In the genomic region with DNA sequence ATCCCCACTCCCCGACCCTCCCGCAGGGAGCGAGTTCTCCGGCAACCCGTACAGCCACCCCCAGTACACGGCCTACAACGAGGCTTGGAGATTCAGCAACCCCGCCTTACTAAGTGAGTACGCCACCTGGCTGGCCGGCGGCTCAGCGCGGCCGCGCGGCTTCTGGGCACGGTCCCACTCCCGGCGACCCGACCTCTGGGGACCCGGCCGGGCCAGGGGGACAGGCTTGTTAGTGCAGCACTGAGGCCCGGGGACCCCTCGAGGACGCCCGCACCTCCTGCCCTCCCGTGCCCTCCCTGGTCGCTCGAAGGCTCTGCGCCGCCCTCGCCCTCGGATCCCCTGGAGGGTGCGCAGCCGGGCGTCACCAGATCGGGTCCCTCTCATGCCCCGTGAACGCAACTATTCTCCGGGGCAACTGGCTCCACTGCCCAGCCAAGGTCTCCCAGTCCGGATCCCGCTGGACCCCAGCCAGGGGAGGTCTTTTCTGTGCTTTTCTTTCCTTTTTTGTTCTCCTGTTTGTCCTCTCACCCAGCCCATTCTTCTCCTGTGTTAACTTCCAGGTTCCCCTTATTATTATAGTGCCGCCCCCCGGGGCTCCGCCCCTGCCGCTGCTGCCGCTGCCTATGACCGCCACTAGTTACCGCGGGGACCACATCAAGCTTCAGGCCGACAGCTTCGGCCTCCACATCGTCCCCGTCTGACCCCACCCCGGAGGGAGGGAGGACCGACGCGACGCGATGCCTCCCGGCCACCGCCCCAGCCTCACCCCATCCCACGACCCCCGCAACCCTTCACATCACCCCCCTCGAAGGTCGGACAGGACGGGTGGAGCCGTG, we compare ENCODE assay signal across 8 cellular contexts.
DNase-seq lines count a peak whose midpoint lies in the region; ATAC-seq and TF ChIP-seq lines count a peak whose summit lies in the region.

No MANE protein-coding gene starts in this region.

- peaks cover 0 to 36% (median 34%) of the 10 kb centered on the region in 4 donors for H3K4me1 ChIP-seq in sigmoid colon
- H3K4me1 ChIP-seq in uterus: peaks cover 0 to 28% of the 10 kb centered on the region in 2 donors

- H3K4me3 Mint-ChIP-seq in Calu3 (ENCODE audit: low read depth, unreplicated experiment): peak overlapping the region; percentile 71

- ATAC-seq in left cardiac atrium: peak; percentile 18 to 41

- H3K27ac Mint-ChIP-seq in Calu3 (ENCODE audit: unreplicated experiment): no peak overlapping the region

- intact Hi-C loops in Calu3 (cut with micrococcal nuclease; ENCODE audit: unreplicated experiment): no loop called here
- intact Hi-C loops in left cardiac atrium (cut with DNase I): no loop called here
- intact Hi-C loops in sigmoid colon (cut with DNase I): no loop called here
- intact Hi-C loops in uterus (cut with DNase I; ENCODE audit: low total_unique reads): no loop called here

- TF ChIP-seq EP300 in sigmoid colon (IDR thresholded peaks at IDR 0.05): no peak

- TF ChIP-seq POLR2A in sigmoid colon (IDR thresholded peaks at IDR 0.05): no peak
- no peak for TF ChIP-seq POLR2A in uterus (IDR thresholded peaks at IDR 0.05)

- no TSS peak for BruUV-seq in Calu3 (replicated peaks; lab: Mats Ljungman, UMichigan)

- no peaks in the 10 kb centered on the region for H3K9me3 Mint-ChIP-seq in Calu3 (ENCODE audit: low read depth, unreplicated experiment)

- peak overlapping the region; percentile 40 for H3K4me3 ChIP-seq in LNCaP clone FGC (ENCODE audit: low read depth, low read length)
- peak overlapping the region in 3 of 4 donors; percentile 22 to 40 (median 38) for H3K4me3 ChIP-seq in sigmoid colon
- peak overlapping the region in 1 of 2 donors; percentile 34 for H3K4me3 ChIP-seq in uterus

- WGBS in sigmoid colon, 2 donors: 1% methylated on average over 68 of the region's 68 CpGs

- H3K27me3 ChIP-seq in sigmoid colon (peaks cover 60 to 100% (median 77%) of the 10 kb centered on the region in 3 donors), uterus (peaks cover 31 to 50% of the 10 kb centered on the region in 2 donors)

- no peaks in the 10 kb centered on the region for H3K36me3 ChIP-seq in sigmoid colon
- no peaks in the 10 kb centered on the region for H3K36me3 ChIP-seq in uterus

- H3K27ac ChIP-seq in sigmoid colon (no peak overlapping the region), uterus (no peak overlapping the region)

- CTCF ChIA-PET in Calu3 (lab: Charles Lee): no interaction called here

- DNase-seq in Calu3 (peak; percentile 37), LNCaP clone FGC (ENCODE audit: low read depth) (no peak), left cardiac atrium (no peak), sigmoid colon (peak; percentile 63), C1 segment of cervical spinal cord (lab: John Stamatoyannopoulos, UW) (no peak), uterus (no peak), midbrain (lab: John Stamatoyannopoulos, UW) (no peak)
- peak; percentile 51 for DNase-seq in activated T-cell treated with anti-CD3 and anti-CD28 coated beads, Interleukin-2, amount 50 U/mL, for 1 hour

- peaks cover 41% of the 10 kb centered on the region for H3K27me3 Mint-ChIP-seq in Calu3 (ENCODE audit: unreplicated experiment)

- H3K9me3 ChIP-seq in sigmoid colon (no peaks in the 10 kb centered on the region), uterus (no peaks in the 10 kb centered on the region)

- TF ChIP-seq CTCF in Calu3 (IDR thresholded peaks at IDR 0.05; ENCODE audit: unreplicated experiment) (no peak), LNCaP clone FGC (IDR thresholded peaks at IDR 0.05; ENCODE audit: control insufficient read depth, extremely low read depth, insufficient read depth) (peak; percentile 48), sigmoid colon (IDR thresholded peaks at IDR 0.05) (no peak), uterus (IDR thresholded peaks at IDR 0.05) (no peak)

- H3K4me1 Mint-ChIP-seq in Calu3 (ENCODE audit: low read depth, unreplicated experiment): peaks cover 15% of the 10 kb centered on the region

- peaks cover 8% of the 10 kb centered on the region for H3K36me3 Mint-ChIP-seq in Calu3 (ENCODE audit: insufficient read depth, unreplicated experiment)

Comparison
In these comparisons a context has a peak if more than half of its experiments do, and no peak if none do; other contexts are left out.
1. DNase-seq: peak in Calu3 (single experiment), activated T-cell treated with anti-CD3 and anti-CD28 coated beads, Interleukin-2, amount 50 U/mL, for 1 hour (single experiment) and sigmoid colon (single experiment); none in LNCaP clone FGC (single experiment), left cardiac atrium (single experiment), C1 segment of cervical spinal cord (0 of 14), uterus (0 of 2) and midbrain (single experiment).